8 cellular contexts compared by ENCODE assay signal in genomic region chr21:29130234-29130993, GRCh38. TPM values are rescaled to one million over a fixed set of nuclear protein-coding genes. Genes with fewer than 3 reads are reported as not detected.
DNase-seq lines count a peak whose midpoint lies in the region; ATAC-seq, FAIRE-seq and TF ChIP-seq lines count a peak whose summit lies in the region.

TSS of gene MAP3K7CL (plus strand) at chr21:29130644. CDS start at chr21:29133345, 2,701 bp downstream.

- H3K9ac ChIP-seq in fibroblast of lung (ENCODE audit: insufficient read depth, low read length): peak within 1 kb of the TSS; percentile 48

- H3K4me1 ChIP-seq in fibroblast of lung (ENCODE audit: control insufficient read depth, extremely low read depth, insufficient read depth, low read length): peaks cover 12% of the 10 kb centered on the region
- H3K4me1 ChIP-seq in pancreas: no peaks in the 10 kb centered on the region

- in situ Hi-C loops in GM13977 (cut with MboI; ENCODE audit: low pct_unique_long_range_greater_than_20kb, low sequenced_read_pairs, unreplicated experiment): no loop called here

- WGBS in pancreas, 2 donors: 87 to 92% methylated on average over 12 of the region's 12 CpGs

- H3K4me2 ChIP-seq in fibroblast of lung (ENCODE audit: extremely low read depth, insufficient read depth, low read length): peak within 1 kb of the TSS; percentile 96

- H3K36me3 ChIP-seq in fibroblast of lung (ENCODE audit: control insufficient read depth, insufficient read depth, low read length): no peaks in the 10 kb centered on the region
- no peaks in the 10 kb centered on the region for H3K36me3 ChIP-seq in pancreas

- H3K4me3 ChIP-seq in fibroblast of lung (replicated peaks in 1 of 4; ENCODE audit: control extremely low read depth in 1 of 4, insufficient read depth in 1 of 4, low read depth in 3 of 4, low read length in 4 of 4) (peak within 1 kb of the TSS in 3 of 4 experiments; percentile 43 to 63 (median 51)), pancreas (no peak within 1 kb of the TSS)

- peak within 1 kb of the TSS; percentile 53 for H2AFZ ChIP-seq in fibroblast of lung (ENCODE audit: low read length)

- FAIRE-seq in pancreas (lab: Jason Lieb, UNC): no peak
- FAIRE-seq in frontal cortex (lab: Jason Lieb, UNC): no peak

- H3K27me3 ChIP-seq in fibroblast of lung (ENCODE audit: control insufficient read depth, insufficient read depth, low read length) (no peaks in the 10 kb centered on the region), pancreas (no peaks in the 10 kb centered on the region)

- ATAC-seq in pancreas: peak in 3 of 4 donors; percentile 39 to 73 (median 42)

- H3K27ac ChIP-seq in fibroblast of lung (ENCODE audit: insufficient read depth, low read length) (peak within 1 kb of the TSS; percentile 97), pancreas (no peak within 1 kb of the TSS)

- intact Hi-C loops in pancreas (cut with DNase I): no loop called here

- DNase-seq in EL: peak; percentile 100
- peak; percentile 100 for DNase-seq in NCI-H226
- peak; percentile 98 to 100 for DNase-seq in fibroblast of lung (ENCODE audit: low read depth in 2 of 2)
- DNase-seq in pancreas: peak in 1 of 6 donors; percentile 18
- no peak for DNase-seq in frontal cortex (ENCODE audit: low spot score in 2 of 2)
- DNase-seq in GM13977 (ENCODE audit: low spot score): no peak
- no peak for DNase-seq in stimulated activated CD4-positive, alpha-beta T cell treated with anti-CD3 and anti-CD28 coated beads, Interleukin-4, amount 100 ng/mL, for 4 hours
- no peak for DNase-seq in NAMALWA (ENCODE audit: low spot score)

- TF ChIP-seq CTCF in fibroblast of lung (conservative IDR thresholded peaks at IDR 0.05 in 1 of 2, IDR thresholded peaks at IDR 0.05 in 1 of 2; ENCODE audit: low read depth in 1 of 2, low read length in 2 of 2): no peak
- TF ChIP-seq CTCF in pancreas (IDR thresholded peaks at IDR 0.05): no peak
- no peak for TF ChIP-seq CTCF in GM13977 (IDR thresholded peaks at IDR 0.05; ENCODE audit: extremely low read depth, insufficient read depth, missing control alignments)

- no peaks in the 10 kb centered on the region for H3K9me3 ChIP-seq in fibroblast of lung (ENCODE audit: control insufficient read depth, insufficient read depth, low read depth, low read length)
- H3K9me3 ChIP-seq in pancreas: no peaks in the 10 kb centered on the region

- H4K20me1 ChIP-seq in fibroblast of lung (ENCODE audit: control insufficient read depth, extremely low read depth, insufficient read depth, low read length): no peaks in the 10 kb centered on the region

- no peaks in the 10 kb centered on the region for H3K79me2 ChIP-seq in fibroblast of lung (ENCODE audit: control insufficient read depth, insufficient read depth, low read length)

RNA-seq across cellular contexts. Expression of gene MAP3K7CL, which starts in this region (rescaled TPM):
- 50.6 and 176 TPM in 2 replicates for total RNA-seq in fibroblast of lung
- 58.3 and 91.7 TPM in 2 replicates for polyA plus RNA-seq in fibroblast of lung
- polyA plus RNA-seq in fibroblast of lung (2012): 57.2 and 88.9 TPM in 2 replicates
- 37.5 and 64.2 TPM in 2 replicates for polyA minus RNA-seq in fibroblast of lung (ENCODE audit: low replicate concordance)
- 1 to 10 TPM; 2.0 to 4.3 (median 2.8) TPM for total RNA-seq in pancreas
- 1 to 10 TPM; 4.0 to 7.3 TPM for polyA plus RNA-seq in pancreas
- 1.2 TPM for total RNA-seq in frontal cortex

Comparison
In these comparisons a context has a peak if more than half of its experiments do, and no peak if none do; other contexts are left out.
1. DNase-seq: peak in EL (single experiment), NCI-H226 (single experiment) and fibroblast of lung (2 of 2); none in frontal cortex (0 of 2), GM13977 (single experiment), stimulated activated CD4-positive, alpha-beta T cell treated with anti-CD3 and anti-CD28 coated beads, Interleukin-4, amount 100 ng/mL, for 4 hours (0 of 2) and NAMALWA (single experiment).
2. H3K4me3 ChIP-seq: peak in fibroblast of lung (3 of 4); none in pancreas (0 of 4).